Comparison of ENCODE assay signal across 9 cellular contexts in genomic region chr6:2942916-2943563, GRCh38. TPM values are rescaled to one million over a fixed set of nuclear protein-coding genes. Genes with fewer than 3 reads are reported as not detected.
DNase-seq lines count a peak whose midpoint lies in the region; ATAC-seq and TF ChIP-seq lines count a peak whose summit lies in the region.
"Had no signal": no experiment of that assay in that cellular context is flagged by ENCODE, and none has a peak within 500 bp of the region (broad histone marks: within the 10 kb centered on the region; RNA-seq: fewer than 3 reads in every experiment).

No MANE protein-coding gene starts in this region.

- H3K9me3 ChIP-seq in lung (ENCODE audit: control insufficient read depth in 2 of 2, insufficient read depth in 1 of 2, low read length in 1 of 2): no peaks in the 10 kb centered on the region

- H3K36me3 ChIP-seq in lung (ENCODE audit: control insufficient read depth in 2 of 2, insufficient read depth in 2 of 2, low read length in 2 of 2): peaks cover 3 to 10% of the 10 kb centered on the region in 2 donors

- DNase-seq in CD14-positive monocyte (ENCODE audit: low spot score): no peak
- peak; percentile 54 to 58 for DNase-seq in Kasumi-1 (lab: John Stamatoyannopoulos, UW)
- DNase-seq in caudate nucleus (lab: John Stamatoyannopoulos, UW): no peak
- peak; percentile 13 for DNase-seq in lung (ENCODE audit: low spot score)
- DNase-seq in AG08396 (ENCODE audit: low spot score): no peak
- no peak for DNase-seq in SKM-1 treated with dmso at 0.1 percent for 144 hours (lab: John Stamatoyannopoulos, UW; ENCODE audit: unreplicated experiment)
- no peak for DNase-seq in NOMO-1 treated with dmso at 0.1 percent for 144 hours (lab: John Stamatoyannopoulos, UW; ENCODE audit: unreplicated experiment)
- DNase-seq: COR-L47 had no signal

- H3K27me3 Mint-ChIP-seq in CD14-positive monocyte (ENCODE audit: low read depth in 3 of 3): no peaks in the 10 kb centered on the region

- ATAC-seq in lung (ENCODE audit: insufficient read depth, low FRiP score): no peak
- ATAC-seq in GM19351 (IDR thresholded peaks at IDR 0.05; ENCODE audit: unreplicated experiment): no peak

- H3K4me1 Mint-ChIP-seq in CD14-positive monocyte: peaks cover 28% of the 10 kb centered on the region

- intact Hi-C loops in CD14-positive monocyte (cut with micrococcal nuclease): no loop called here

- TF ChIP-seq CTCF in CD14-positive monocyte (IDR thresholded peaks at IDR 0.05) (no peak), lung (IDR thresholded peaks at IDR 0.05; ENCODE audit: control extremely low read depth, extremely low read depth) (no peak)

- no peak overlapping the region for H3K4me3 ChIP-seq in lung

- H3K4me3 Mint-ChIP-seq in CD14-positive monocyte: peak overlapping the region; percentile 70 to 84

- H3K4me1 ChIP-seq in lung (ENCODE audit: control insufficient read depth in 2 of 2, insufficient read depth in 2 of 2, low read length in 2 of 2): peaks cover 4 to 6% of the 10 kb centered on the region in 2 donors

- no peaks in the 10 kb centered on the region for H3K27me3 ChIP-seq in lung (ENCODE audit: control insufficient read depth, insufficient read depth)

- WGBS in lung, 2 donors: 16 to 41% methylated on average over 12 of the region's 12 CpGs

- peaks cover 11 to 16% of the 10 kb centered on the region in 2 donors for H3K36me3 Mint-ChIP-seq in CD14-positive monocyte

- peaks cover 0 to 2% (median 0%) of the 10 kb centered on the region in 7 donors for H3K9me3 Mint-ChIP-seq in CD14-positive monocyte

- H3K27ac Mint-ChIP-seq in CD14-positive monocyte: peak overlapping the region; percentile 73 to 91 (median 82)

- H3K27ac ChIP-seq in caudate nucleus (ENCODE audit: low read depth, low read length): peak overlapping the region; percentile 48
- H3K27ac ChIP-seq in lung (ENCODE audit: low read depth in 1 of 2, low read length in 1 of 2): peak overlapping the region in 1 of 2 donors; percentile 45

RNA-seq across cellular contexts. Expression of gene SERPINB6, which starts 28.3 kb away (rescaled TPM):
- polyA plus RNA-seq in CD14-positive monocyte (100 to 1,000 TPM; 200 to 208 TPM), lung (100 to 1,000 TPM; 126 to 129 TPM)
- 100 to 1,000 TPM; 113 to 155 TPM for total RNA-seq in lung

RNA-seq across cellular contexts. Expression of gene SERPINB9, which starts 39.9 kb away (rescaled TPM):
- polyA plus RNA-seq in CD14-positive monocyte (10 to 100 TPM; 34.3 to 77.7 TPM), lung (10 to 100 TPM in 1 of 2 donors, 1 to 10 TPM in 1; 5.4 to 36.1 TPM)
- 10 to 100 TPM; 14.0 to 33.3 TPM for total RNA-seq in lung

RNA-seq across cellular contexts. Expression of gene NQO2, which starts 56.7 kb away (rescaled TPM):
- polyA plus RNA-seq in CD14-positive monocyte (100 to 1,000 TPM; 146 to 281 TPM), lung (10 to 100 TPM; 42.6 to 43.7 TPM)
- 10 to 100 TPM in 1 of 2 donors, 1 to 10 TPM in 1; 9.4 to 47.1 TPM for total RNA-seq in lung

Comparison
In these comparisons a context has a peak if more than half of its experiments do, and no peak if none do; other contexts are left out.
1. DNase-seq: peak in Kasumi-1 (2 of 2) and lung (single experiment); none in CD14-positive monocyte (single experiment), caudate nucleus (0 of 61), AG08396 (single experiment), SKM-1 treated with dmso at 0.1 percent for 144 hours (single experiment) and NOMO-1 treated with dmso at 0.1 percent for 144 hours (single experiment).